In the genomic region with DNA sequence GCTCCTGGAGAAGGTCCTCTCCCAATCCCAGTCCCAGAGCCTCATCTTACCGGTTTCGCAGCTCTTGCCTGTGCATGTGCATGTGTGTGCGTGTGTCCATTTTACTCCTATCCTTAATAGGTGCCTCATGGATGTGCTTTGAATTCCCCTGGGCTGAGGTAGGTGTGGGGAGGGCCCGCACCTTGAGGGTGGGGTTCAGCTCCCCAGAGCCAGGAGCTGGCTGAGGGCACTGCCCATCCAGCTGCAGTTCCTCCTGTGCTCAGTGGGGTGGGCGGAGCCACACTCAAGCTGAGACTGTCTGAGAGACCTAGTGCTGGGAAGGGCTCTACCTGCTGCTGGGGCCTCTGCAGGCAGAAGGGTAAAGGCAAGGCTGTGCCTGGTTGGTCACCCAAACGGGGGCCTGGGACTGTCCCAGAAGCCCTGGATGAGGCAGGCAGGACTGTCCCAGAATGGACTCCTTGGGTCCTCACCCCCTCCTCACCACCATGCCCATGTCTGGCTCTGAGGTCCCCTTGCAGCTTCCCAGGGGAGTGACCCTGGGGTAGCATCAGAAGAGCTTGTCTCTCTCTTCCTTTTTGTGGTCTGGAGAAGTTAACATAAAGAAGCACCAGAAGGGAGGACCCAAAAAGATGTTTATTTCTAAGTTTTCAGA, we compare ENCODE assay signal across 1 cellular context.
A peak's percentile ranks its signal among the peaks of the same experiment; 100 is the strongest.
TF ChIP-seq lines count a peak whose summit lies in the region.

No MANE protein-coding gene starts in this region.

TF ChIP-seq in GM12878, 131 proteins besides CTCF, POLR2A, EP300 and RAD21:
- TF ChIP-seq SRF (IDR thresholded peaks at IDR 0.05; ENCODE audit: low read depth in 2 of 2, low read length in 2 of 2) (no peak), RUNX3 (IDR thresholded peaks at IDR 0.05; ENCODE audit: low read length) (0 out of 2 replicates have a peak, but pooled peaks have one; percentile 13)
